Comparison of ENCODE assay signal across 22 cellular contexts in genomic region chr7:38831262-38831661, GRCh38.
DNase-seq lines count a peak whose midpoint lies in the region; ATAC-seq, FAIRE-seq and TF ChIP-seq lines count a peak whose summit lies in the region.
"Had no signal": no experiment of that assay in that cellular context is flagged by ENCODE, and none has a peak within 500 bp of the region (broad histone marks: within the 10 kb centered on the region; RNA-seq: fewer than 3 reads in every experiment).

No MANE protein-coding gene starts in this region.

- no peak overlapping the region for H3K9ac ChIP-seq in HepG2 (ENCODE audit: insufficient read depth, low read depth, low read length)
- peak overlapping the region; percentile 26 for H3K9ac ChIP-seq in adipocyte (ENCODE audit: low read length)

- CTCF ChIA-PET in HepG2 (lab: Yijun Ruan, JAX; ENCODE audit: low intra/inter-chr PET ratio, low total read pairs): no interaction called here

- TF ChIP-seq CTCF in right lobe of liver (IDR thresholded peaks at IDR 0.05) (no peak), HepG2 (CRISPR knock-in tag; IDR thresholded peaks at IDR 0.05) (no peak)

- H3K79me2 ChIP-seq in HepG2 (ENCODE audit: insufficient read depth, low read length): no peaks in the 10 kb centered on the region

- no peak overlapping the region for H2AFZ ChIP-seq in HepG2 (ENCODE audit: low read length)

- TF ChIP-seq EP300 in HepG2 (IDR thresholded peaks at IDR 0.05; ENCODE audit: low read depth in 2 of 2, low read length in 2 of 2): no peak
- no peak for TF ChIP-seq EP300 in HepG2 (CRISPR knock-in tag; IDR thresholded peaks at IDR 0.05; ENCODE audit: borderline replicate concordance)

- intact Hi-C loops in right lobe of liver (cut with DNase I) (no loop called here), HepG2 (cut with micrococcal nuclease; ENCODE audit: unreplicated experiment) (no loop called here), aorta (cut with DNase I) (no loop called here)

- no peak for TF ChIP-seq RAD21 in HepG2 (CRISPR knock-in tag; IDR thresholded peaks at IDR 0.05)

- WGBS in right lobe of liver (ENCODE audit: insufficient coverage, low coverage, low lambda C conversion rate, missing lambda C conversion rate): 36% methylated on average over 4 of the region's 4 CpGs
- 93% methylated on average over 4 of the region's 4 CpGs for WGBS in HepG2 (ENCODE audit: low lambda C conversion rate)
- WGBS in aorta, 2 donors: 81 to 88% methylated on average over 4 of the region's 4 CpGs

- TF ChIP-seq POLR2A in right lobe of liver (IDR thresholded peaks at IDR 0.05): no peak
- no peak for TF ChIP-seq POLR2A in HepG2 (IDR thresholded peaks at IDR 0.05; ENCODE audit: insufficient read depth in 1 of 2, low read depth in 2 of 2, low read length in 2 of 2)

- H3K4me3 ChIP-seq in right lobe of liver (no peak overlapping the region), HepG2 (replicated peaks in 1 of 3; ENCODE audit: insufficient read depth in 1 of 3, low read depth in 2 of 3, low read length in 3 of 3) (no peak overlapping the region), adipocyte (ENCODE audit: low read length) (peak overlapping the region; percentile 67), aorta (ENCODE audit: low read length in 2 of 2) (no peak overlapping the region)

- in situ Hi-C loops in HepG2 (cut with HindIII; ENCODE audit: extremely low pct_ligation_motif_present, low pct_unique_long_range_greater_than_20kb): no loop called here

- DNase-seq in right lobe of liver: no peak
- DNase-seq in HepG2 (ENCODE audit: low spot score): no peak
- peak; percentile 36 for DNase-seq in adipocyte (ENCODE audit: low read depth)
- DNase-seq in inferior parietal cortex (ENCODE audit: extremely low spot score): peak; percentile 58
- no peak for DNase-seq in aorta
- DNase-seq in NCI-H1417 (lab: John Stamatoyannopoulos, UW): no peak
- DNase-seq in stimulated activated CD4-positive, alpha-beta T cell treated with anti-CD3 and anti-CD28 coated beads, Interleukin-2, amount 100 ng/mL, for 48 hours: no peak
- DNase-seq: activated CD4-positive, alpha-beta memory T cell treated with anti-CD3 and anti-CD28 coated beads, Interleukin-2, amount 10 ng/mL, durations not matched to agents 7 days and 5 days; activated T-cell treated with anti-CD3 and anti-CD28 coated beads, Interleukin-2, amount 50 U/mL, for 24 hours; dermis blood vessel endothelial cell; erythroblast; GF-D8; H9; heart left ventricle; immature natural killer cell; NCI-H1694; NCI-H226; NK-92 treated with Interleukin-12 subunit alpha and Interleukin-12 subunit beta, amount 100 ng/mL, for 24 hours; stimulated activated naive CD8-positive, alpha-beta T cell treated with anti-CD3 and anti-CD28 coated beads, Interleukin-15, amount 100 ng/mL, for 72 hours; T-cell; WERI-Rb-1 had no signal

- H3K27ac ChIP-seq in right lobe of liver (no peak overlapping the region), HepG2 (ENCODE audit: extremely low read length, insufficient read depth, low read length) (no peak overlapping the region), aorta (ENCODE audit: low read depth in 1 of 2, low read length in 2 of 2) (no peak overlapping the region)
- H3K27ac ChIP-seq: WERI-Rb-1 had no signal

- H4K20me1 ChIP-seq in HepG2 (ENCODE audit: insufficient read depth, low read length): no peaks in the 10 kb centered on the region

- no peak overlapping the region for H3K4me2 ChIP-seq in HepG2 (ENCODE audit: low read depth, low read length)

- H3K9me3 ChIP-seq in right lobe of liver: no peaks in the 10 kb centered on the region
- H3K9me3 ChIP-seq in HepG2 (ENCODE audit: low read length): no peaks in the 10 kb centered on the region
- H3K9me3 ChIP-seq in adipocyte (ENCODE audit: control insufficient read depth, low read length): no peaks in the 10 kb centered on the region
- no peaks in the 10 kb centered on the region for H3K9me3 ChIP-seq in aorta (ENCODE audit: control insufficient read depth, low read length)
- H3K9me3 ChIP-seq: heart left ventricle had no signal

- H3K4me1 ChIP-seq in right lobe of liver (no peaks in the 10 kb centered on the region), HepG2 (ENCODE audit: insufficient read depth, low read length) (no peaks in the 10 kb centered on the region), adipocyte (ENCODE audit: control insufficient read depth, insufficient read depth, low read length) (peaks cover 20% of the 10 kb centered on the region), aorta (ENCODE audit: control insufficient read depth in 1 of 2, insufficient read depth in 2 of 2, low read length in 2 of 2) (no peaks in the 10 kb centered on the region)

- ATAC-seq in right lobe of liver (peak; percentile 42 to 87 (median 72)), HepG2 (no peak), aorta (ENCODE audit: low FRiP score) (peak; percentile 54), HG03045 (IDR thresholded peaks at IDR 0.05; ENCODE audit: unreplicated experiment) (no peak)
- ATAC-seq: stimulated activated naive CD8-positive, alpha-beta T cell treated with anti-CD3 and anti-CD28 coated beads, Interleukin-15, amount 100 ng/mL, for 72 hours; T-cell had no signal

- no peaks in the 10 kb centered on the region for H3K36me3 ChIP-seq in right lobe of liver
- no peaks in the 10 kb centered on the region; a peak in 1 of 5 replicates for H3K36me3 ChIP-seq in HepG2 (replicated peaks in 1 of 2; ENCODE audit: control insufficient read depth in 1 of 2, insufficient read depth in 2 of 2, low read length in 2 of 2)
- peaks cover 6% of the 10 kb centered on the region for H3K36me3 ChIP-seq in adipocyte (ENCODE audit: control insufficient read depth, insufficient read depth, low read length, severe bottlenecking)
- no peaks in the 10 kb centered on the region for H3K36me3 ChIP-seq in aorta (ENCODE audit: control insufficient read depth in 1 of 2, insufficient read depth in 2 of 2, low read length in 1 of 2)
- H3K36me3 ChIP-seq: WERI-Rb-1 had no signal

- no peak for FAIRE-seq in HepG2 (lab: Jason Lieb, UNC)

- H3K27me3 ChIP-seq in right lobe of liver (no peaks in the 10 kb centered on the region), HepG2 (ENCODE audit: control insufficient read depth in 1 of 2, insufficient read depth in 2 of 2, low read length in 2 of 2) (no peaks in the 10 kb centered on the region), adipocyte (replicated peaks; ENCODE audit: control insufficient read depth, insufficient read depth, low read length) (no peaks in the 10 kb centered on the region), aorta (ENCODE audit: control insufficient read depth in 1 of 2, insufficient read depth in 2 of 2, low read length in 1 of 2) (no peaks in the 10 kb centered on the region)
- H3K27me3 ChIP-seq: heart left ventricle had no signal

- no TSS peak for BruUV-seq in HepG2 (replicated peaks; lab: Mats Ljungman, UMichigan)

- POLR2A ChIA-PET in HepG2 (lab: Yijun Ruan, JAX): no interaction called here

TF ChIP-seq in HepG2, 621 proteins besides CTCF, POLR2A, EP300 and RAD21:
- TF ChIP-seq ZBTB2 (CRISPR knock-in tag; IDR thresholded peaks at IDR 0.05; ENCODE audit: low read depth) (no peak), ZFP90 (CRISPR knock-in tag; IDR thresholded peaks at IDR 0.05; ENCODE audit: borderline replicate concordance) (no peak), EZH2 (conservative IDR thresholded peaks at IDR 0.05; ENCODE audit: low read depth, low read length) (no peak), ZNF788 (CRISPR knock-in tag; IDR thresholded peaks at IDR 0.05; ENCODE audit: borderline replicate concordance) (no peak), CEBPG (CRISPR knock-in tag; IDR thresholded peaks at IDR 0.05) (no peak), ZNF264 (CRISPR knock-in tag; IDR thresholded peaks at IDR 0.05) (no peak), ZFP82 (CRISPR knock-in tag; IDR thresholded peaks at IDR 0.05; ENCODE audit: borderline replicate concordance) (no peak), TBX2 (CRISPR knock-in tag; IDR thresholded peaks at IDR 0.05; ENCODE audit: borderline replicate concordance) (no peak), ZNF282 (IDR thresholded peaks at IDR 0.05; ENCODE audit: partially characterized antibody) (no peak)

Comparison
In these comparisons a context has a peak if more than half of its experiments do, and no peak if none do; other contexts are left out.
1. ATAC-seq: peak in right lobe of liver (4 of 4) and aorta (single experiment); none in HepG2 (single experiment) and HG03045 (single experiment).
2. DNase-seq: peak in adipocyte (single experiment) and inferior parietal cortex (single experiment); none in right lobe of liver (0 of 3), HepG2 (single experiment), aorta (0 of 2), NCI-H1417 (0 of 3) and stimulated activated CD4-positive, alpha-beta T cell treated with anti-CD3 and anti-CD28 coated beads, Interleukin-2, amount 100 ng/mL, for 48 hours (0 of 2).